ENCODE assay signal across 1 cellular context in genomic region chr1:39902121-39902807, GRCh38.
TF ChIP-seq lines count a peak whose summit lies in the region.

No MANE protein-coding gene starts in this region.

TF ChIP-seq in HEK293, 187 proteins besides CTCF, POLR2A, EP300 and RAD21 (continued from another document and continues in another):
- TF ChIP-seq KLF17 (tag by site-specific recombination; IDR thresholded peaks at IDR 0.05): peak; percentile 90
- TF ChIP-seq ZNF324 (tag by site-specific recombination; IDR thresholded peaks at IDR 0.05): peak; percentile 66; the same call in 1 of the 2 replicates
- peak; percentile 33; the same call in 1 of the 2 replicates for TF ChIP-seq ZSCAN23 (tag by site-specific recombination; IDR thresholded peaks at IDR 0.05)
- TF ChIP-seq ZNF416 (tag by site-specific recombination; IDR thresholded peaks at IDR 0.05): no peak
- no peak for TF ChIP-seq ZNF585B (tag by site-specific recombination; IDR thresholded peaks at IDR 0.05)
- no peak for TF ChIP-seq ZNF23 (tag by site-specific recombination; IDR thresholded peaks at IDR 0.05; ENCODE audit: borderline replicate concordance)
- TF ChIP-seq ZNF18 (tag by site-specific recombination; IDR thresholded peaks at IDR 0.05): no peak
- TF ChIP-seq ZSCAN18 (tag by site-specific recombination; IDR thresholded peaks at IDR 0.05): no peak
- peak; percentile 63; the same call in 1 of the 2 replicates for TF ChIP-seq ZBTB48 (tag by site-specific recombination; IDR thresholded peaks at IDR 0.05)
- TF ChIP-seq ZSCAN16 (tag by site-specific recombination; IDR thresholded peaks at IDR 0.05): no peak
- peak; percentile 97 for TF ChIP-seq GLIS2 (tag by site-specific recombination; IDR thresholded peaks at IDR 0.05)
- TF ChIP-seq ZNF391 (tag by site-specific recombination; IDR thresholded peaks at IDR 0.05; ENCODE audit: borderline replicate concordance, low read depth): peak; percentile 60; the same call in 1 of the 2 replicates
- TF ChIP-seq ZNF311 (tag by site-specific recombination; IDR thresholded peaks at IDR 0.05; ENCODE audit: borderline replicate concordance): no peak
- no peak for TF ChIP-seq REPIN1 (tag by site-specific recombination; IDR thresholded peaks at IDR 0.05; ENCODE audit: low read depth)
- peak; percentile 98 for TF ChIP-seq PATZ1 (tag by site-specific recombination; IDR thresholded peaks at IDR 0.05)
- peak; percentile 76 for TF ChIP-seq SP2 (tag by site-specific recombination; IDR thresholded peaks at IDR 0.05)
- TF ChIP-seq ZNF266 (tag by site-specific recombination; IDR thresholded peaks at IDR 0.05; ENCODE audit: low read depth): no peak
- TF ChIP-seq ZNF529 (tag by site-specific recombination; IDR thresholded peaks at IDR 0.05; ENCODE audit: insufficient replicate concordance): no peak
- TF ChIP-seq, protein P1, sequence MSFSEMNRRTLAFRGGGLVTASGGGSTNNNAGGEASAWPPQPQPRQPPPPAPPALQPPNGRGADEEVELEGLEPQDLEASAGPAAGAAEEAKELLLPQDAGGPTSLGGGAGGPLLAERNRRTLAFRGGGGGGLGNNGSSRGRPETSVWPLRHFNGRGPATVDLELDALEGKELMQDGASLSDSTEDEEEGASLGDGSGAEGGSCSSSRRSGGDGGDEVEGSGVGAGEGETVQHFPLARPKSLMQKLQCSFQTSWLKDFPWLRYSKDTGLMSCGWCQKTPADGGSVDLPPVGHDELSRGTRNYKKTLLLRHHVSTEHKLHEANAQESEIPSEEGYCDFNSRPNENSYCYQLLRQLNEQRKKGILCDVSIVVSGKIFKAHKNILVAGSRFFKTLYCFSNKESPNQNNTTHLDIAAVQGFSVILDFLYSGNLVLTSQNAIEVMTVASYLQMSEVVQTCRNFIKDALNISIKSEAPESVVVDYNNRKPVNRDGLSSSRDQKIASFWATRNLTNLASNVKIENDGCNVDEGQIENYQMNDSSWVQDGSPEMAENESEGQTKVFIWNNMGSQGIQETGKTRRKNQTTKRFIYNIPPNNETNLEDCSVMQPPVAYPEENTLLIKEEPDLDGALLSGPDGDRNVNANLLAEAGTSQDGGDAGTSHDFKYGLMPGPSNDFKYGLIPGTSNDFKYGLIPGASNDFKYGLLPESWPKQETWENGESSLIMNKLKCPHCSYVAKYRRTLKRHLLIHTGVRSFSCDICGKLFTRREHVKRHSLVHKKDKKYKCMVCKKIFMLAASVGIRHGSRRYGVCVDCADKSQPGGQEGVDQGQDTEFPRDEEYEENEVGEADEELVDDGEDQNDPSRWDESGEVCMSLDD (tag by site-specific recombination; IDR thresholded peaks at IDR 0.05): peak; percentile 97
- TF ChIP-seq EGR2 (tag by site-specific recombination; IDR thresholded peaks at IDR 0.05; ENCODE audit: low read depth): peak; percentile 37; the same call in 1 of the 2 replicates
- TF ChIP-seq ZNF248 (tag by site-specific recombination; IDR thresholded peaks at IDR 0.05): no peak
- TF ChIP-seq ZBTB26 (tag by site-specific recombination; optimal IDR thresholded peaks at IDR 0.05): peak; percentile 72
- TF ChIP-seq ZNF561 (tag by site-specific recombination; IDR thresholded peaks at IDR 0.05; ENCODE audit: borderline replicate concordance): peak; percentile 86
- no peak for TF ChIP-seq ZNF596 (tag by site-specific recombination; IDR thresholded peaks at IDR 0.05)
- TF ChIP-seq, protein P2, sequence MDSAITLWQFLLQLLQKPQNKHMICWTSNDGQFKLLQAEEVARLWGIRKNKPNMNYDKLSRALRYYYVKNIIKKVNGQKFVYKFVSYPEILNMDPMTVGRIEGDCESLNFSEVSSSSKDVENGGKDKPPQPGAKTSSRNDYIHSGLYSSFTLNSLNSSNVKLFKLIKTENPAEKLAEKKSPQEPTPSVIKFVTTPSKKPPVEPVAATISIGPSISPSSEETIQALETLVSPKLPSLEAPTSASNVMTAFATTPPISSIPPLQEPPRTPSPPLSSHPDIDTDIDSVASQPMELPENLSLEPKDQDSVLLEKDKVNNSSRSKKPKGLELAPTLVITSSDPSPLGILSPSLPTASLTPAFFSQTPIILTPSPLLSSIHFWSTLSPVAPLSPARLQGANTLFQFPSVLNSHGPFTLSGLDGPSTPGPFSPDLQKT (IDR thresholded peaks at IDR 0.05; ENCODE audit: borderline replicate concordance, low read depth, low read length): no peak
- TF ChIP-seq ZFHX2 (tag by site-specific recombination; conservative IDR thresholded peaks at IDR 0.05): peak; percentile 41; the same call in 1 of the 2 replicates
- TF ChIP-seq WT1 (tag by site-specific recombination; IDR thresholded peaks at IDR 0.05): peak; percentile 57; the same call in 1 of the 2 replicates
- peak; percentile 70 for TF ChIP-seq ZBTB20 (tag by site-specific recombination; IDR thresholded peaks at IDR 0.05)
- TF ChIP-seq, protein P3, sequence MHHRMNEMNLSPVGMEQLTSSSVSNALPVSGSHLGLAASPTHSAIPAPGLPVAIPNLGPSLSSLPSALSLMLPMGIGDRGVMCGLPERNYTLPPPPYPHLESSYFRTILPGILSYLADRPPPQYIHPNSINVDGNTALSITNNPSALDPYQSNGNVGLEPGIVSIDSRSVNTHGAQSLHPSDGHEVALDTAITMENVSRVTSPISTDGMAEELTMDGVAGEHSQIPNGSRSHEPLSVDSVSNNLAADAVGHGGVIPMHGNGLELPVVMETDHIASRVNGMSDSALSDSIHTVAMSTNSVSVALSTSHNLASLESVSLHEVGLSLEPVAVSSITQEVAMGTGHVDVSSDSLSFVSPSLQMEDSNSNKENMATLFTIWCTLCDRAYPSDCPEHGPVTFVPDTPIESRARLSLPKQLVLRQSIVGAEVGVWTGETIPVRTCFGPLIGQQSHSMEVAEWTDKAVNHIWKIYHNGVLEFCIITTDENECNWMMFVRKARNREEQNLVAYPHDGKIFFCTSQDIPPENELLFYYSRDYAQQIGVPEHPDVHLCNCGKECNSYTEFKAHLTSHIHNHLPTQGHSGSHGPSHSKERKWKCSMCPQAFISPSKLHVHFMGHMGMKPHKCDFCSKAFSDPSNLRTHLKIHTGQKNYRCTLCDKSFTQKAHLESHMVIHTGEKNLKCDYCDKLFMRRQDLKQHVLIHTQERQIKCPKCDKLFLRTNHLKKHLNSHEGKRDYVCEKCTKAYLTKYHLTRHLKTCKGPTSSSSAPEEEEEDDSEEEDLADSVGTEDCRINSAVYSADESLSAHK (tag by site-specific recombination; IDR thresholded peaks at IDR 0.05): peak; percentile 26; the same call in 1 of the 2 replicates
- TF ChIP-seq KLF10 (tag by site-specific recombination; IDR thresholded peaks at IDR 0.05): peak; percentile 39; the same call in 1 of the 2 replicates
- TF ChIP-seq RBAK (tag by site-specific recombination; IDR thresholded peaks at IDR 0.05): no peak
- TF ChIP-seq, protein P4, sequence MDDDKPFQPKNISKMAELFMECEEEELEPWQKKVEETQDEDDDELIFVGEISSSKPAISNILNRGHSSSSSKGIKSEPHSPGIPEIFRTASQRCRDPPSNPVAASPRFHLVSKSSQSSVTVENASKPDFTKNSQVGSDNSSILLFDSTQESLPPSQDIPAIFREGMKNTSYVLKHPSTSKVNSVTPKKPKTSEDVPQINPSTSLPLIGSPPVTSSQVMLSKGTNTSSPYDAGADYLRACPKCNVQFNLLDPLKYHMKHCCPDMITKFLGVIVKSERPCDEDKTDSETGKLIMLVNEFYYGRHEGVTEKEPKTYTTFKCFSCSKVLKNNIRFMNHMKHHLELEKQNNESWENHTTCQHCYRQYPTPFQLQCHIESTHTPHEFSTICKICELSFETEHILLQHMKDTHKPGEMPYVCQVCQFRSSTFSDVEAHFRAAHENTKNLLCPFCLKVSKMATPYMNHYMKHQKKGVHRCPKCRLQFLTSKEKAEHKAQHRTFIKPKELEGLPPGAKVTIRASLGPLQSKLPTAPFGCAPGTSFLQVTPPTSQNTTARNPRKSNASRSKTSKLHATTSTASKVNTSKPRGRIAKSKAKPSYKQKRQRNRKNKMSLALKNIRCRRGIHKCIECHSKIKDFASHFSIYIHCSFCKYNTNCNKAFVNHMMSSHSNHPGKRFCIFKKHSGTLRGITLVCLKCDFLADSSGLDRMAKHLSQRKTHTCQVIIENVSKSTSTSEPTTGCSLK (tag by site-specific recombination; IDR thresholded peaks at IDR 0.05): no peak
- TF ChIP-seq ZNF121 (tag by site-specific recombination; IDR thresholded peaks at IDR 0.05): no peak
- TF ChIP-seq PRDM1 (tag by site-specific recombination; IDR thresholded peaks at IDR 0.05): peak; percentile 80
- TF ChIP-seq GLI4 (tag by site-specific recombination; IDR thresholded peaks at IDR 0.05): no peak
- no peak for TF ChIP-seq ZSCAN5A (tag by site-specific recombination; IDR thresholded peaks at IDR 0.05)
- TF ChIP-seq MZF1 (tag by site-specific recombination; IDR thresholded peaks at IDR 0.05; ENCODE audit: borderline replicate concordance): no peak
- no peak for TF ChIP-seq ZNF677 (tag by site-specific recombination; IDR thresholded peaks at IDR 0.05)
- TF ChIP-seq ZNF433 (tag by site-specific recombination; IDR thresholded peaks at IDR 0.05; ENCODE audit: low read depth): no peak
- no peak for TF ChIP-seq ZNF473 (tag by site-specific recombination; IDR thresholded peaks at IDR 0.05)
- TF ChIP-seq ZNF692 (tag by site-specific recombination; IDR thresholded peaks at IDR 0.05): peak; percentile 95
- no peak for TF ChIP-seq YY1 (tag by site-specific recombination; IDR thresholded peaks at IDR 0.05)
- no peak for TF ChIP-seq SETDB1 (IDR thresholded peaks at IDR 0.05; ENCODE audit: insufficient read length, low read length)
